ENCODE assay signal across 8 cellular contexts in genomic region chr1:32869844-32870614, GRCh38. TPM values are rescaled to one million over a fixed set of nuclear protein-coding genes. Genes with fewer than 3 reads are reported as not detected.
DNase-seq lines count a peak whose midpoint lies in the region; ATAC-seq and TF ChIP-seq lines count a peak whose summit lies in the region.
"Had no signal": no experiment of that assay in that cellular context is flagged by ENCODE, and none has a peak within 500 bp of the region (broad histone marks: within the 10 kb centered on the region; RNA-seq: fewer than 3 reads in every experiment).

No MANE protein-coding gene starts in this region.

- H3K9me3 ChIP-seq in SK-N-SH (no peaks in the 10 kb centered on the region), heart left ventricle (no peaks in the 10 kb centered on the region), stomach (no peaks in the 10 kb centered on the region)
- H3K9me3 ChIP-seq: adrenal gland had no signal

- no peaks in the 10 kb centered on the region for H4K20me1 ChIP-seq in SK-N-SH (ENCODE audit: insufficient read depth)

- no peak for TF ChIP-seq CTCF in SK-N-SH (IDR thresholded peaks at IDR 0.05)
- no peak for TF ChIP-seq CTCF in heart left ventricle (IDR thresholded peaks at IDR 0.05)
- TF ChIP-seq CTCF in stomach (IDR thresholded peaks at IDR 0.05): no peak

- H3K4me2 ChIP-seq in SK-N-SH: 0 out of 2 replicates have a peak overlapping the region, but pooled peaks have one; percentile 33

- peaks cover 0 to 13% of the 10 kb centered on the region in 2 experiments; a peak in 1 of 4 replicates for H3K4me1 ChIP-seq in SK-N-SH (ENCODE audit: control insufficient read depth in 1 of 2, insufficient read depth in 2 of 2, low read depth in 1 of 2, low read length in 1 of 2)
- peaks cover 0 to 44% (median 19%) of the 10 kb centered on the region in 12 donors for H3K4me1 ChIP-seq in heart left ventricle
- peaks cover 12 to 45% (median 31%) of the 10 kb centered on the region in 4 donors for H3K4me1 ChIP-seq in stomach

- TF ChIP-seq RAD21 in SK-N-SH (IDR thresholded peaks at IDR 0.05; ENCODE audit: low read length): no peak

- H2AFZ ChIP-seq in SK-N-SH (ENCODE audit: low read depth): no peak overlapping the region

- H3K79me2 ChIP-seq in SK-N-SH (ENCODE audit: insufficient read depth): no peaks in the 10 kb centered on the region

- H3K4me3 ChIP-seq in SK-N-SH (ENCODE audit: low read depth in 2 of 2, low read length in 1 of 2) (peak overlapping the region in 1 of 2 experiments; percentile 46; a peak in 2 of 4 replicates), heart left ventricle (peak overlapping the region in 11 of 12 donors; percentile 24 to 70 (median 47)), stomach (peak overlapping the region; percentile 39 to 54 (median 46))

- no peaks in the 10 kb centered on the region for H3K9me2 ChIP-seq in SK-N-SH

- CTCF ChIA-PET in SK-N-SH (lab: Yijun Ruan, JAX): interaction anchor here (0.8 to 4.3 kb wide), 3 partner anchors 18 to 216 kb away, joined by 3 to 46 read pairs (median 35); partner anchors contain the start of gene HPCA

- WGBS in SK-N-SH (ENCODE audit: low lambda C conversion rate): 89% methylated on average over 12 of the region's 17 CpGs
- 43 to 51% (median 48%) methylated on average over 15 to 17 of the region's 17 CpGs for WGBS in heart left ventricle, 4 donors
- WGBS in stomach, 5 donors: 57 to 62% (median 60%) methylated on average over 14 to 17 of the region's 17 CpGs

- no peak for TF ChIP-seq POLR2A in heart left ventricle (IDR thresholded peaks at IDR 0.05)
- TF ChIP-seq POLR2A in stomach (IDR thresholded peaks at IDR 0.05): no peak

- intact Hi-C loops in heart left ventricle (cut with DNase I): loop anchor here (5.0 to 10.0 kb wide), 8 partner anchors 43 to 465 kb away; partner anchors contain the start of genes S100PBP (in 5 of the 10), YARS1 (in 5 of the 10), AZIN2 (in 1 of the 10) and SYNC (in 1 of the 10)
- intact Hi-C loops in stomach (cut with DNase I; ENCODE audit: low total_unique reads): no loop called here

- peaks cover 4% of the 10 kb centered on the region for H3F3A ChIP-seq in SK-N-SH (replicated peaks; ENCODE audit: insufficient read depth)

- DNase-seq in SK-N-SH: no peak
- peak in 1 of 5 donors; percentile 37 for DNase-seq in heart left ventricle
- no peak for DNase-seq in stomach
- no peak for DNase-seq in activated gamma-delta T cell treated with Interleukin-2 at 50 U/mL for 16 hours
- DNase-seq: NCI-H510A had no signal

- no peak overlapping the region for H3K9ac ChIP-seq in SK-N-SH

- TF ChIP-seq EP300 in SK-N-SH (IDR thresholded peaks at IDR 0.05; ENCODE audit: borderline replicate concordance in 1 of 2, low read depth in 1 of 2, low read length in 1 of 2): no peak
- no peak for TF ChIP-seq EP300 in stomach (IDR thresholded peaks at IDR 0.05)

- no peak overlapping the region for H3K27ac ChIP-seq in SK-N-SH (ENCODE audit: low read depth in 2 of 2, low read length in 1 of 2)
- H3K27ac ChIP-seq in heart left ventricle: peak overlapping the region in 8 of 12 donors; percentile 19 to 70 (median 54)
- H3K27ac ChIP-seq in stomach: peak overlapping the region in 1 of 5 donors; percentile 66

- ATAC-seq in SK-N-SH treated with all-trans-retinoic acid at 6 μM for 48 hours (no peak), heart left ventricle (peak in 3 of 4 donors; percentile 8 to 21 (median 16)), GM19397 (IDR thresholded peaks at IDR 0.05; ENCODE audit: unreplicated experiment) (no peak)

- no peaks in the 10 kb centered on the region for H3K36me3 ChIP-seq in SK-N-SH (replicated peaks in 1 of 2; ENCODE audit: control insufficient read depth in 1 of 2, insufficient read depth in 2 of 2, low read length in 1 of 2)
- no peaks in the 10 kb centered on the region for H3K36me3 ChIP-seq in heart left ventricle
- peaks cover 0 to 15% (median 1%) of the 10 kb centered on the region in 4 donors for H3K36me3 ChIP-seq in stomach

- H3K27me3 ChIP-seq in SK-N-SH (ENCODE audit: insufficient read depth) (no peaks in the 10 kb centered on the region), heart left ventricle (peaks cover 0 to 25% (median 0%) of the 10 kb centered on the region in 9 donors), stomach (peaks cover 0 to 39% (median 24%) of the 10 kb centered on the region in 3 donors)
- H3K27me3 ChIP-seq: adrenal gland had no signal

- POLR2A ChIA-PET in SK-N-SH (lab: Yijun Ruan, JAX): no interaction called here

TF ChIP-seq in SK-N-SH, 30 proteins besides CTCF, POLR2A, EP300 and RAD21:
- TF ChIP-seq CHD2 (IDR thresholded peaks at IDR 0.05; ENCODE audit: low read length, partially characterized antibody): no peak
- TF ChIP-seq EZH2phosphoT487 (IDR thresholded peaks at IDR 0.05; ENCODE audit: borderline replicate concordance, low read depth): no peak
- no peak for TF ChIP-seq NFIC (IDR thresholded peaks at IDR 0.05; ENCODE audit: borderline replicate concordance)
- no peak for TF ChIP-seq RXRA (IDR thresholded peaks at IDR 0.05; ENCODE audit: borderline replicate concordance, low read depth)
- TF ChIP-seq USF1 (IDR thresholded peaks at IDR 0.05; ENCODE audit: borderline replicate concordance, low read depth): no peak

TF ChIP-seq in SK-N-SH treated with all-trans-retinoic acid at 6 μM for 48 hours, 23 proteins besides CTCF, POLR2A, EP300 and RAD21 (continues in another document):
- TF ChIP-seq ZFP3 (CRISPR knock-in tag; IDR thresholded peaks at IDR 0.05) (no peak), CREB5 (CRISPR knock-in tag; IDR thresholded peaks at IDR 0.05; ENCODE audit: low read depth) (no peak), ZNF70 (CRISPR knock-in tag; IDR thresholded peaks at IDR 0.05) (no peak)

RNA-seq across cellular contexts. Expression of gene FNDC5, which starts 0.7 kb away (rescaled TPM):
- polyA plus RNA-seq in SK-N-SH (2012; rRNA removed): 0.59 and 0.94 TPM in 2 replicates
- polyA plus RNA-seq in SK-N-SH (2012; cell fraction: cytosol; rRNA removed): 0.66 and 1.00 TPM in 2 replicates
- 2.2 and 2.5 TPM in 2 replicates for polyA plus RNA-seq in SK-N-SH (2012; cell fraction: nucleus; rRNA removed)
- total RNA-seq in heart left ventricle: 100 to 1,000 TPM in 1 of 9 donors, 10 to 100 TPM in 8; 43.7 to 134 (median 59.7) TPM
- 10 to 100 TPM; 18.2 to 75.3 TPM for polyA plus RNA-seq in heart left ventricle
- total RNA-seq in stomach: 10 to 100 TPM in 2 of 5 donors, 1 to 10 TPM in 1, under 1 TPM in 1, not detected in 1; 0.89 to 21.0 (median 6.9) TPM
- 1 to 10 TPM; 2.0 to 9.9 (median 6.7) TPM for polyA plus RNA-seq in stomach

RNA-seq across cellular contexts. Expression of gene HPCA, which starts 16.3 kb away (rescaled TPM):
- polyA plus RNA-seq in SK-N-SH (2012; rRNA removed): not detected in 2 replicates
- polyA plus RNA-seq in SK-N-SH (2012; cell fraction: cytosol; rRNA removed): 0.01 and 0.14 TPM in 2 replicates
- polyA plus RNA-seq in SK-N-SH (2012; cell fraction: nucleus; rRNA removed): 0.14 and 0.27 TPM in 2 replicates
- under 1 TPM in 1 of 9 donors, not detected in 8; 0.29 TPM for total RNA-seq in heart left ventricle
- polyA plus RNA-seq in heart left ventricle: not detected
- total RNA-seq in stomach: 1 to 10 TPM in 1 of 5 donors, not detected in 4; 4.9 TPM
- under 1 TPM in 2 of 3 donors, not detected in 1; 0.30 to 0.75 TPM for polyA plus RNA-seq in stomach

RNA-seq across cellular contexts. Expression of gene TMEM54, which starts 31.2 kb away (rescaled TPM):
- polyA plus RNA-seq in SK-N-SH (2012; rRNA removed) (54.5 and 66.6 TPM in 2 replicates), heart left ventricle (10 to 100 TPM in 1 of 2 donors, 1 to 10 TPM in 1; 5.6 to 12.5 TPM), stomach (100 to 1,000 TPM; 104 to 249 (median 122) TPM)
- 26.6 and 45.6 TPM in 2 replicates for polyA plus RNA-seq in SK-N-SH (2012; cell fraction: cytosol; rRNA removed)
- 21.9 and 32.8 TPM in 2 replicates for polyA plus RNA-seq in SK-N-SH (2012; cell fraction: nucleus; rRNA removed)
- total RNA-seq in heart left ventricle (10 to 100 TPM in 3 of 9 donors, 1 to 10 TPM in 6; 7.5 to 15.9 (median 9.3) TPM), stomach (100 to 1,000 TPM in 3 of 5 donors, 10 to 100 TPM in 2; 34.9 to 408 (median 195) TPM)

RNA-seq across cellular contexts. Expression of gene S100PBP, which starts 52.6 kb away (rescaled TPM):
- polyA plus RNA-seq in SK-N-SH (2012; rRNA removed) (13.2 and 19.2 TPM in 2 replicates), heart left ventricle (1 to 10 TPM; 5.8 to 7.0 TPM), stomach (1 to 10 TPM; 5.7 to 9.3 (median 6.7) TPM)
- polyA plus RNA-seq in SK-N-SH (2012; cell fraction: cytosol; rRNA removed): 16.3 and 16.6 TPM in 2 replicates
- 23.7 and 53.3 TPM in 2 replicates for polyA plus RNA-seq in SK-N-SH (2012; cell fraction: nucleus; rRNA removed)
- total RNA-seq in heart left ventricle (10 to 100 TPM in 7 of 9 donors, 1 to 10 TPM in 2; 9.1 to 21.2 (median 10.7) TPM), stomach (100 to 1,000 TPM in 1 of 5 donors, 10 to 100 TPM in 3, 1 to 10 TPM in 1; 2.9 to 253 (median 40.6) TPM)

RNA-seq across cellular contexts. Expression of gene YARS1, which starts 52.9 kb away (rescaled TPM):
- 31.9 and 46.3 TPM in 2 replicates for polyA plus RNA-seq in SK-N-SH (2012; rRNA removed)
- polyA plus RNA-seq in SK-N-SH (2012; cell fraction: cytosol; rRNA removed): 41.7 and 41.8 TPM in 2 replicates
- polyA plus RNA-seq in SK-N-SH (2012; cell fraction: nucleus; rRNA removed): 65.5 and 101 TPM in 2 replicates
- 10 to 100 TPM; 20.2 to 58.1 (median 34.8) TPM for total RNA-seq in heart left ventricle
- 10 to 100 TPM; 18.6 to 61.3 TPM for polyA plus RNA-seq in heart left ventricle
- 10 to 100 TPM; 26.9 to 99.1 (median 64.4) TPM for total RNA-seq in stomach
- 10 to 100 TPM; 44.5 to 53.0 (median 47.8) TPM for polyA plus RNA-seq in stomach

Comparison
In these comparisons a context has a peak if more than half of its experiments do, and no peak if none do; other contexts are left out.
1. H3K27ac ChIP-seq: peak in heart left ventricle (8 of 12); none in SK-N-SH (0 of 2).
2. ATAC-seq: peak in heart left ventricle (3 of 4); none in SK-N-SH treated with all-trans-retinoic acid at 6 μM for 48 hours (single experiment) and GM19397 (single experiment).